18 cellular contexts compared by ENCODE assay signal in the genomic region with DNA sequence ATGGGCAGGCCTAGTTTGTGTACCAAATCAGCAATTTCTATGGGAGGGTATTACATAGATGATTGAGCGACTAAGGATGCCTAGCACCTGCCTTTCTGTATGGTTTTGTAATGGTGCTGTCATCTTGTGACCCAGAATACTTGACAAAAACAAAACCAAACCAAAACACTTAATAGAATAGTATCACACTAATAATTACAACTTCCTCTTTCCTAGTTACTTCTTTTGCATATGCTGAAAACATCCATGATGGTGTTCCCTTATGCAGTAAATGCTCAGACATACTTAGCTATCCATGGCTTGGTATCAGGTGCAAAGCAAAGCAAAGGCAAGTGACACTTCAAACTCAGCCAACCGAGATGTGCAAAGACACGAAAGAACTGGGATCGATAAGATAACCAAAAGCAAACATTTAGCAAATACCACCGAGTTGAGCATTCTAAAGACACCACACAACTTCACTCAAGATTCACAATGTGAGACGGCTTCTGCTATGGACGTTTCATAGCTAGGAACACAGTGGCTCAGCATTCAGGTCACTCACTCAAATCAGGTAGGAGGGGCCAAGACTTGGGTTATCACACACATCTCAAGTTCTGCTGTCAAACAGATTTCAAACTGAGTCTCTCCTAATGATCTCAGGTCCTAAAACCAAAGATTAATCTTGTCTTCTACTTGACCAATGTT. TPM values are rescaled to one million over a fixed set of nuclear protein-coding genes. Genes with fewer than 3 reads are reported as not detected.
DNase-seq lines count a peak whose midpoint lies in the region; ATAC-seq and TF ChIP-seq lines count a peak whose summit lies in the region.
"Had no signal": no experiment of that assay in that cellular context is flagged by ENCODE, and none has a peak within 500 bp of the region (broad histone marks: within the 10 kb centered on the region; RNA-seq: fewer than 3 reads in every experiment).

No MANE protein-coding gene starts in this region.

- no peaks in the 10 kb centered on the region for H3K27me3 ChIP-seq in upper lobe of left lung
- H3K27me3 ChIP-seq: heart left ventricle had no signal

- no peak overlapping the region for H3K4me3 ChIP-seq in upper lobe of left lung
- H3K4me3 ChIP-seq: heart left ventricle, prostate gland had no signal

- no peaks in the 10 kb centered on the region for H3K9me3 Mint-ChIP-seq in stimulated activated naive CD8-positive, alpha-beta T cell treated with anti-CD3 and anti-CD28 coated beads, Interleukin-15, Interleukin-2, amounts not matched to agents 100 ng/mL and 50 ng/mL, for 24 hours
- no peaks in the 10 kb centered on the region for H3K9me3 Mint-ChIP-seq in stimulated activated naive CD8-positive, alpha-beta T cell treated with anti-CD3 and anti-CD28 coated beads, Interleukin-15, amount 100 ng/mL, for 72 hours
- peaks cover 3% of the 10 kb centered on the region for H3K9me3 Mint-ChIP-seq in activated naive CD8-positive, alpha-beta T cell treated with anti-CD3 and anti-CD28 coated beads, Interleukin-2, amount 50 U/mL, for 24 hours
- H3K9me3 Mint-ChIP-seq: nephron progenitor cell had no signal

- H3K36me3 ChIP-seq in upper lobe of left lung = peaks cover 17 to 73% (median 40%) of the 10 kb centered on the region in 4 donors

- H3K4me1 ChIP-seq in upper lobe of left lung = no peaks in the 10 kb centered on the region
- H3K4me1 ChIP-seq: heart left ventricle, prostate gland had no signal

- peak overlapping the region; percentile 75 for H3K27ac Mint-ChIP-seq in stimulated activated naive CD8-positive, alpha-beta T cell treated with anti-CD3 and anti-CD28 coated beads, Interleukin-15, Interleukin-2, amounts not matched to agents 100 ng/mL and 50 ng/mL, for 24 hours
- peak overlapping the region in 1 of 2 donors; percentile 27 for H3K27ac Mint-ChIP-seq in stimulated activated naive CD8-positive, alpha-beta T cell treated with anti-CD3 and anti-CD28 coated beads, Interleukin-15, amount 100 ng/mL, for 72 hours
- peak overlapping the region; percentile 61 for H3K27ac Mint-ChIP-seq in activated naive CD8-positive, alpha-beta T cell treated with anti-CD3 and anti-CD28 coated beads, Interleukin-2, amount 50 U/mL, for 24 hours

- DNase-seq in stimulated activated naive CD8-positive, alpha-beta T cell treated with anti-CD3 and anti-CD28 coated beads, Interleukin-15, amount 100 ng/mL, for 72 hours = no peak
- DNase-seq in NAMALWA (ENCODE audit: low spot score) (peak; percentile 61), CD1c-positive myeloid dendritic cell (ENCODE audit: extremely low spot score) (no peak), dedifferentiated amniotic fluid mesenchymal stem cell (ENCODE audit: extremely low spot score) (no peak), upper lobe of left lung (no peak)
- no peak for DNase-seq in activated naive CD8-positive, alpha-beta T cell treated with anti-CD3 and anti-CD28 coated beads, Interleukin-2, amount 50 U/mL, for 24 hours
- DNase-seq: activated CD4-positive, CD25-positive, alpha-beta regulatory T cell; GF-D8; heart left ventricle; KG1; NCI-H1105; nephron progenitor cell; small intestine; stimulated activated CD4-positive, alpha-beta T cell treated with anti-CD3 and anti-CD28 coated beads, Interleukin-4, amount 100 ng/mL, for 4 hours; stimulated activated CD8-positive, alpha-beta memory T cell treated with anti-CD3 and anti-CD28 coated beads, Interleukin-4, amount 100 ng/mL, for 48 hours had no signal

- no peak for ATAC-seq in stimulated activated naive CD8-positive, alpha-beta T cell treated with anti-CD3 and anti-CD28 coated beads, Interleukin-15, amount 100 ng/mL, for 72 hours
- no peak for ATAC-seq in activated naive CD8-positive, alpha-beta T cell treated with anti-CD3 and anti-CD28 coated beads, Interleukin-2, amount 50 U/mL, for 24 hours
- ATAC-seq in upper lobe of left lung (ENCODE audit: low FRiP score in 2 of 2) = no peak
- ATAC-seq: heart left ventricle had no signal

- H3K9me3 ChIP-seq in upper lobe of left lung = no peaks in the 10 kb centered on the region
- H3K9me3 ChIP-seq: heart left ventricle, prostate gland had no signal

- H3K27me3 Mint-ChIP-seq in stimulated activated naive CD8-positive, alpha-beta T cell treated with anti-CD3 and anti-CD28 coated beads, Interleukin-15, Interleukin-2, amounts not matched to agents 100 ng/mL and 50 ng/mL, for 24 hours = no peaks in the 10 kb centered on the region
- H3K27me3 Mint-ChIP-seq in stimulated activated naive CD8-positive, alpha-beta T cell treated with anti-CD3 and anti-CD28 coated beads, Interleukin-15, amount 100 ng/mL, for 72 hours = no peaks in the 10 kb centered on the region
- no peaks in the 10 kb centered on the region for H3K27me3 Mint-ChIP-seq in activated naive CD8-positive, alpha-beta T cell treated with anti-CD3 and anti-CD28 coated beads, Interleukin-2, amount 50 U/mL, for 24 hours

- no peak for TF ChIP-seq EP300 in upper lobe of left lung (IDR thresholded peaks at IDR 0.05)

- TF ChIP-seq POLR2A in upper lobe of left lung (IDR thresholded peaks at IDR 0.05) = no peak

- 75 to 81% methylated on average over 7 of the region's 7 CpGs for WGBS in upper lobe of left lung, 2 donors

- peaks cover 23% of the 10 kb centered on the region for H3K4me1 Mint-ChIP-seq in stimulated activated naive CD8-positive, alpha-beta T cell treated with anti-CD3 and anti-CD28 coated beads, Interleukin-15, Interleukin-2, amounts not matched to agents 100 ng/mL and 50 ng/mL, for 24 hours (ENCODE audit: low read depth)
- H3K4me1 Mint-ChIP-seq in stimulated activated naive CD8-positive, alpha-beta T cell treated with anti-CD3 and anti-CD28 coated beads, Interleukin-15, amount 100 ng/mL, for 72 hours = peaks cover 13% of the 10 kb centered on the region
- peaks cover 23% of the 10 kb centered on the region for H3K4me1 Mint-ChIP-seq in activated naive CD8-positive, alpha-beta T cell treated with anti-CD3 and anti-CD28 coated beads, Interleukin-2, amount 50 U/mL, for 24 hours
- H3K4me1 Mint-ChIP-seq: nephron progenitor cell had no signal

- H3K27ac ChIP-seq in upper lobe of left lung = no peak overlapping the region
- H3K27ac ChIP-seq: heart left ventricle, prostate gland, RWPE1 had no signal

- no peak for TF ChIP-seq CTCF in upper lobe of left lung (IDR thresholded peaks at IDR 0.05)

- no peak overlapping the region for H3K4me3 Mint-ChIP-seq in stimulated activated naive CD8-positive, alpha-beta T cell treated with anti-CD3 and anti-CD28 coated beads, Interleukin-15, Interleukin-2, amounts not matched to agents 100 ng/mL and 50 ng/mL, for 24 hours
- no peak overlapping the region for H3K4me3 Mint-ChIP-seq in stimulated activated naive CD8-positive, alpha-beta T cell treated with anti-CD3 and anti-CD28 coated beads, Interleukin-15, amount 100 ng/mL, for 72 hours
- no peak overlapping the region for H3K4me3 Mint-ChIP-seq in activated naive CD8-positive, alpha-beta T cell treated with anti-CD3 and anti-CD28 coated beads, Interleukin-2, amount 50 U/mL, for 24 hours
- H3K4me3 Mint-ChIP-seq: nephron progenitor cell had no signal

- peaks cover 65% of the 10 kb centered on the region for H3K36me3 Mint-ChIP-seq in stimulated activated naive CD8-positive, alpha-beta T cell treated with anti-CD3 and anti-CD28 coated beads, Interleukin-15, Interleukin-2, amounts not matched to agents 100 ng/mL and 50 ng/mL, for 24 hours (ENCODE audit: low read depth)
- H3K36me3 Mint-ChIP-seq in activated naive CD8-positive, alpha-beta T cell treated with anti-CD3 and anti-CD28 coated beads, Interleukin-2, amount 50 U/mL, for 24 hours (ENCODE audit: low read depth) = peaks cover 62% of the 10 kb centered on the region

RNA-seq across cellular contexts. Expression of a gene that starts 24.3 kb away (rescaled TPM):
- 100 to 1,000 TPM in 2 of 6 donors, 10 to 100 TPM in 4; 26.0 to 114 (median 85.4) TPM for total RNA-seq in upper lobe of left lung

RNA-seq across cellular contexts. Expression of a gene that starts 29.4 kb away (rescaled TPM):
- 10 to 100 TPM in 4 of 6 donors, 1 to 10 TPM in 2; 5.8 to 29.2 (median 15.5) TPM for total RNA-seq in upper lobe of left lung
